1 cellular context compared by ENCODE assay signal in genomic region chr17:80575057-80575875, GRCh38.
TF ChIP-seq lines count a peak whose summit lies in the region.

No MANE protein-coding gene starts in this region.

TF ChIP-seq in K562, 482 proteins besides CTCF, POLR2A, EP300 and RAD21 (continued from another document and continues in another):
- TF ChIP-seq, protein P1, sequence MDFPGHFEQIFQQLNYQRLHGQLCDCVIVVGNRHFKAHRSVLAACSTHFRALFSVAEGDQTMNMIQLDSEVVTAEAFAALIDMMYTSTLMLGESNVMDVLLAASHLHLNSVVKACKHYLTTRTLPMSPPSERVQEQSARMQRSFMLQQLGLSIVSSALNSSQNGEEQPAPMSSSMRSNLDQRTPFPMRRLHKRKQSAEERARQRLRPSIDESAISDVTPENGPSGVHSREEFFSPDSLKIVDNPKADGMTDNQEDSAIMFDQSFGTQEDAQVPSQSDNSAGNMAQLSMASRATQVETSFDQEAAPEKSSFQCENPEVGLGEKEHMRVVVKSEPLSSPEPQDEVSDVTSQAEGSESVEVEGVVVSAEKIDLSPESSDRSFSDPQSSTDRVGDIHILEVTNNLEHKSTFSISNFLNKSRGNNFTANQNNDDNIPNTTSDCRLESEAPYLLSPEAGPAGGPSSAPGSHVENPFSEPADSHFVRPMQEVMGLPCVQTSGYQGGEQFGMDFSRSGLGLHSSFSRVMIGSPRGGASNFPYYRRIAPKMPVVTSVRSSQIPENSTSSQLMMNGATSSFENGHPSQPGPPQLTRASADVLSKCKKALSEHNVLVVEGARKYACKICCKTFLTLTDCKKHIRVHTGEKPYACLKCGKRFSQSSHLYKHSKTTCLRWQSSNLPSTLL (IDR thresholded peaks at IDR 0.05) = no peak
- TF ChIP-seq MCM5 (IDR thresholded peaks at IDR 0.05; ENCODE audit: low read depth) = no peak
- TF ChIP-seq HSF4 (CRISPR knock-in tag; IDR thresholded peaks at IDR 0.05; ENCODE audit: borderline replicate concordance) = no peak
- TF ChIP-seq ZNF384 (IDR thresholded peaks at IDR 0.05; ENCODE audit: low read depth, low read length) = peak; percentile 65; the same call in 1 of the 2 replicates
- peak in 2 of 3 experiments; percentile 50 to 72 for TF ChIP-seq YY1 (IDR thresholded peaks at IDR 0.05; ENCODE audit: borderline replicate concordance in 1 of 3, control insufficient read depth in 1 of 3, extremely low read depth in 1 of 3, insufficient read depth in 3 of 3, insufficient read length in 1 of 3, insufficient replicate concordance in 2 of 3, low read depth in 1 of 3, low read length in 2 of 3)
- TF ChIP-seq CBFA2T3 (IDR thresholded peaks at IDR 0.05) = peak; percentile 46
- TF ChIP-seq FOXK1 (CRISPR knock-in tag; IDR thresholded peaks at IDR 0.05; ENCODE audit: borderline replicate concordance) = peak; percentile 28; the same call in 1 of the 2 replicates
- no peak for TF ChIP-seq HOMEZ (CRISPR knock-in tag; IDR thresholded peaks at IDR 0.05)
- 0 out of 2 replicates have a peak, but pooled peaks have one; percentile 15 for TF ChIP-seq THAP12 (CRISPR knock-in tag; IDR thresholded peaks at IDR 0.05)
- TF ChIP-seq ZNF668 (CRISPR knock-in tag; IDR thresholded peaks at IDR 0.05) = no peak
- TF ChIP-seq ARHGAP35 (IDR thresholded peaks at IDR 0.05; ENCODE audit: partially characterized antibody) = no peak
- peak; percentile 65; the same call in 1 of the 2 replicates for TF ChIP-seq CREB3L1 (IDR thresholded peaks at IDR 0.05; ENCODE audit: borderline replicate concordance, low read depth)
- TF ChIP-seq SP1 (CRISPR knock-in tag; IDR thresholded peaks at IDR 0.05) = peak; percentile 33; the same call in 1 of the 2 replicates
- TF ChIP-seq KAT2B (IDR thresholded peaks at IDR 0.05; ENCODE audit: low read depth, low read length) = peak; percentile 58
- TF ChIP-seq JUND (IDR thresholded peaks at IDR 0.05; ENCODE audit: borderline replicate concordance, low read depth, low read length) = peak; percentile 69
- TF ChIP-seq JUND (tag; IDR thresholded peaks at IDR 0.05; ENCODE audit: borderline replicate concordance, low read depth, low read length) = no peak
- no peak for TF ChIP-seq DMBX1 (CRISPR knock-in tag; IDR thresholded peaks at IDR 0.05; ENCODE audit: borderline replicate concordance)
- TF ChIP-seq TCF7 (IDR thresholded peaks at IDR 0.05; ENCODE audit: borderline replicate concordance) = no peak
- TF ChIP-seq ZNF740 (CRISPR knock-in tag; IDR thresholded peaks at IDR 0.05) = peak; percentile 61; the same call in 1 of the 2 replicates
- TF ChIP-seq ZNF740 (tag; IDR thresholded peaks at IDR 0.05) = no peak; a peak in 1 of 4 replicates
- 0 out of 2 replicates have a peak, but pooled peaks have one; percentile 37 for TF ChIP-seq CREB1 (IDR thresholded peaks at IDR 0.05)
- TF ChIP-seq CREB1 (CRISPR knock-in tag; IDR thresholded peaks at IDR 0.05) = peak; percentile 71
- TF ChIP-seq L3MBTL2 (IDR thresholded peaks at IDR 0.05) = peak; percentile 74
- no peak for TF ChIP-seq ZBTB40 (IDR thresholded peaks at IDR 0.05)
- TF ChIP-seq ZBTB40 (CRISPR knock-in tag; IDR thresholded peaks at IDR 0.05) = no peak
- 0 out of 2 replicates have a peak, but pooled peaks have one; percentile 13 for TF ChIP-seq CBFA2T2 (conservative IDR thresholded peaks at IDR 0.05)
- TF ChIP-seq ARID4B (CRISPR knock-in tag; IDR thresholded peaks at IDR 0.05) = peak; percentile 76
- TF ChIP-seq, protein P2, sequence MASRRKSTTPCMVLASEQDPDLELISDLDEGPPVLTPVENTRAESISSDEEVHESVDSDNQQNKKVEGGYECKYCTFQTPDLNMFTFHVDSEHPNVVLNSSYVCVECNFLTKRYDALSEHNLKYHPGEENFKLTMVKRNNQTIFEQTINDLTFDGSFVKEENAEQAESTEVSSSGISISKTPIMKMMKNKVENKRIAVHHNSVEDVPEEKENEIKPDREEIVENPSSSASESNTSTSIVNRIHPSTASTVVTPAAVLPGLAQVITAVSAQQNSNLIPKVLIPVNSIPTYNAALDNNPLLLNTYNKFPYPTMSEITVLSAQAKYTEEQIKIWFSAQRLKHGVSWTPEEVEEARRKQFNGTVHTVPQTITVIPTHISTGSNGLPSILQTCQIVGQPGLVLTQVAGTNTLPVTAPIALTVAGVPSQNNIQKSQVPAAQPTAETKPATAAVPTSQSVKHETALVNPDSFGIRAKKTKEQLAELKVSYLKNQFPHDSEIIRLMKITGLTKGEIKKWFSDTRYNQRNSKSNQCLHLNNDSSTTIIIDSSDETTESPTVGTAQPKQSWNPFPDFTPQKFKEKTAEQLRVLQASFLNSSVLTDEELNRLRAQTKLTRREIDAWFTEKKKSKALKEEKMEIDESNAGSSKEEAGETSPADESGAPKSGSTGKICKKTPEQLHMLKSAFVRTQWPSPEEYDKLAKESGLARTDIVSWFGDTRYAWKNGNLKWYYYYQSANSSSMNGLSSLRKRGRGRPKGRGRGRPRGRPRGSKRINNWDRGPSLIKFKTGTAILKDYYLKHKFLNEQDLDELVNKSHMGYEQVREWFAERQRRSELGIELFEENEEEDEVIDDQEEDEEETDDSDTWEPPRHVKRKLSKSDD (conservative IDR thresholded peaks at IDR 0.05; ENCODE audit: low read length) = peak; percentile 70; the same call in 1 of the 2 replicates
